ENCODE assay signal across 9 cellular contexts in genomic region chr19:11138659-11139526, GRCh38. TPM values are rescaled to one million over a fixed set of nuclear protein-coding genes. Genes with fewer than 3 reads are reported as not detected.
DNase-seq lines count a peak whose midpoint lies in the region; TF ChIP-seq lines count a peak whose summit lies in the region.
"Had no signal": no experiment of that assay in that cellular context is flagged by ENCODE, and none has a peak within 500 bp of the region (broad histone marks: within the 10 kb centered on the region; RNA-seq: fewer than 3 reads in every experiment).

No MANE protein-coding gene starts in this region.

- peak overlapping the region; percentile 35 for H3K4me3 ChIP-seq in fibroblast of the aortic adventitia (ENCODE audit: low read depth, low read length)

- DNase-seq in NCI-H2107 treated with DMSO at 0.1 percent for 48 hours (lab: John Stamatoyannopoulos, UW; ENCODE audit: unreplicated experiment), result peak; percentile 15
- DNase-seq in NCI-H2107 (lab: John Stamatoyannopoulos, UW), result no peak
- peak; percentile 90 for DNase-seq in SW480 (ENCODE audit: low spot score)
- DNase-seq in fibroblast of the aortic adventitia (ENCODE audit: low read depth), result peak; percentile 77
- DNase-seq in occipital lobe (lab: John Stamatoyannopoulos, UW), result peak; percentile 60
- DNase-seq in NCI-H1105 (lab: John Stamatoyannopoulos, UW), result no peak
- no peak for DNase-seq in T-helper 1 cell
- no peak for DNase-seq in foreskin melanocyte
- DNase-seq: CD4-positive, CD25-positive, alpha-beta regulatory T cell had no signal

- no peak for TF ChIP-seq CTCF in fibroblast of the aortic adventitia (IDR thresholded peaks at IDR 0.05; ENCODE audit: insufficient read depth, low read length)

RNA-seq across cellular contexts. Expression of gene SPC24, which starts 16.7 kb away (rescaled TPM):
- 8.9 and 49.0 TPM in 2 replicates for total RNA-seq in fibroblast of the aortic adventitia (ENCODE audit: low replicate concordance)
- 6.4 TPM for total RNA-seq in occipital lobe

RNA-seq across cellular contexts. Expression of gene LDLR, which starts 49.6 kb away (rescaled TPM):
- total RNA-seq in fibroblast of the aortic adventitia (ENCODE audit: low replicate concordance) (116 and 217 TPM in 2 replicates), occipital lobe (19.5 TPM)

RNA-seq across cellular contexts. Expression of gene KANK2, which starts 58.5 kb away (rescaled TPM):
- 398 and 590 TPM in 2 replicates for total RNA-seq in fibroblast of the aortic adventitia (ENCODE audit: low replicate concordance)
- total RNA-seq in occipital lobe, result 10.6 TPM

Comparison
In these comparisons a context has a peak if more than half of its experiments do, and no peak if none do; other contexts are left out.
1. DNase-seq: peak in NCI-H2107 treated with DMSO at 0.1 percent for 48 hours (single experiment), SW480 (single experiment), fibroblast of the aortic adventitia (single experiment) and occipital lobe (single experiment); none in NCI-H2107 (single experiment), NCI-H1105 (single experiment), T-helper 1 cell (0 of 5) and foreskin melanocyte (single experiment).
2. RNA of gene KANK2, which starts 58.5 kb away (total RNA-seq): 398 to 590 TPM in fibroblast of the aortic adventitia; 10.6 TPM in occipital lobe (single experiment); every median in the first group is over 10 times any median in the second.